ENCODE assay signal across 9 cellular contexts in the genomic region with DNA sequence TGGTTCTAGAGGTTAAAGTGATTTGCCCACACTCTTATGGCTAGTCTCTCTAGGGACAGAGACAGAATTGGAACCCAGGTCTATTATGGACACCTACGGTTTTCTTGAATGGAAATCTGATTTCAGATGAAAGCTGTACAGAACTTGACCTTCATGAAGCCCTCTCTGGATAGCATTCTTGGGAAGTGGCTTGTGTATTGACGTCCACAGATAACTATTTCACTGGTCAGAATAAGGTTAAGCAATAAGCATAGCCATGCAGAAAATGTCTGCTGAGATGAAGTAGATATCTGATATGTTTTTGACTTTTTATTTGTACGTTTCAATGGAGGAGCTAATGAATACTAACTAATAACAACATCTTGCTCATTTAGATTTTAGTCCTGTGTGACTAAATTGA. TPM values are rescaled to one million over a fixed set of nuclear protein-coding genes. Genes with fewer than 3 reads are reported as not detected.
DNase-seq lines count a peak whose midpoint lies in the region; ATAC-seq and TF ChIP-seq lines count a peak whose summit lies in the region.
"Had no signal": no experiment of that assay in that cellular context is flagged by ENCODE, and none has a peak within 500 bp of the region (broad histone marks: within the 10 kb centered on the region; RNA-seq: fewer than 3 reads in every experiment).

No MANE protein-coding gene starts in this region.

- peaks cover 4% of the 10 kb centered on the region for H3F3A ChIP-seq in DOHH2 (ENCODE audit: control insufficient read depth, insufficient read depth)

- H4K20me1 ChIP-seq in DOHH2 (ENCODE audit: control insufficient read depth, insufficient read depth, low read depth, low read length) (no peaks in the 10 kb centered on the region), fibroblast of lung (ENCODE audit: control insufficient read depth, extremely low read depth, insufficient read depth, low read length) (no peaks in the 10 kb centered on the region)

- H3K27me3 ChIP-seq in DOHH2 (ENCODE audit: control insufficient read depth, low read length) (peaks cover 28% of the 10 kb centered on the region), fibroblast of lung (ENCODE audit: control insufficient read depth, insufficient read depth, low read length) (no peaks in the 10 kb centered on the region), parathyroid adenoma (ENCODE audit: control insufficient read depth, insufficient read depth, low read length) (no peaks in the 10 kb centered on the region)

- H3K79me2 ChIP-seq in DOHH2 (ENCODE audit: control insufficient read depth, low read length) (no peaks in the 10 kb centered on the region), fibroblast of lung (ENCODE audit: control insufficient read depth, insufficient read depth, low read length) (peaks cover 19% of the 10 kb centered on the region), parathyroid adenoma (no peaks in the 10 kb centered on the region)

- TF ChIP-seq CTCF in DOHH2 (IDR thresholded peaks at IDR 0.05; ENCODE audit: low read depth, low read length, poor library complexity, severe bottlenecking), result no peak
- no peak for TF ChIP-seq CTCF in fibroblast of lung (conservative IDR thresholded peaks at IDR 0.05 in 1 of 2, IDR thresholded peaks at IDR 0.05 in 1 of 2; ENCODE audit: low read depth in 1 of 2, low read length in 2 of 2)
- TF ChIP-seq CTCF in parathyroid adenoma (IDR thresholded peaks at IDR 0.05), result no peak
- no peak for TF ChIP-seq CTCF in GM13977 (IDR thresholded peaks at IDR 0.05; ENCODE audit: extremely low read depth, insufficient read depth, missing control alignments)

- H3K27ac ChIP-seq in DOHH2 (ENCODE audit: low read depth, low read length), result no peak overlapping the region
- H3K27ac ChIP-seq in SK-N-MC, result no peak overlapping the region
- H3K27ac ChIP-seq in fibroblast of lung (ENCODE audit: insufficient read depth, low read length), result peak overlapping the region; percentile 93
- H3K27ac ChIP-seq in parathyroid adenoma, result peak overlapping the region; percentile 77

- no peaks in the 10 kb centered on the region for H3K9me3 ChIP-seq in DOHH2 (ENCODE audit: control insufficient read depth, insufficient read depth, low read length)
- H3K9me3 ChIP-seq in SK-N-MC (ENCODE audit: low read depth, low read length), result no peaks in the 10 kb centered on the region
- no peaks in the 10 kb centered on the region for H3K9me3 ChIP-seq in fibroblast of lung (ENCODE audit: control insufficient read depth, insufficient read depth, low read depth, low read length)
- H3K9me3 ChIP-seq in parathyroid adenoma (ENCODE audit: control insufficient read depth, low read length), result no peaks in the 10 kb centered on the region

- no peaks in the 10 kb centered on the region for H3K9me2 ChIP-seq in DOHH2 (replicated peaks; ENCODE audit: control insufficient read depth, low read length)

- H3K9ac ChIP-seq in SK-N-MC (ENCODE audit: insufficient read length), result no peak overlapping the region
- H3K9ac ChIP-seq in fibroblast of lung (ENCODE audit: insufficient read depth, low read length), result peak overlapping the region; percentile 95
- no peak overlapping the region for H3K9ac ChIP-seq in parathyroid adenoma

- H3K4me1 ChIP-seq in DOHH2 (ENCODE audit: control insufficient read depth, low read length), result peaks cover 27% of the 10 kb centered on the region
- H3K4me1 ChIP-seq in fibroblast of lung (ENCODE audit: control insufficient read depth, extremely low read depth, insufficient read depth, low read length), result peaks cover 22% of the 10 kb centered on the region
- H3K4me1 ChIP-seq in parathyroid adenoma, result peaks cover 6% of the 10 kb centered on the region

- H3K4me2 ChIP-seq in DOHH2 (ENCODE audit: low read length) (peak overlapping the region; percentile 73), fibroblast of lung (ENCODE audit: extremely low read depth, insufficient read depth, low read length) (peak overlapping the region; percentile 95), parathyroid adenoma (ENCODE audit: low read length) (peak overlapping the region; percentile 60)

- H2AFZ ChIP-seq in fibroblast of lung (ENCODE audit: low read length) (no peak overlapping the region), parathyroid adenoma (no peak overlapping the region)

- in situ Hi-C loops in GM13977 (cut with MboI; ENCODE audit: low pct_unique_long_range_greater_than_20kb, low sequenced_read_pairs, unreplicated experiment), result no loop called here

- DNase-seq in SK-N-MC (ENCODE audit: low read depth, low spot score), result no peak
- peak; percentile 85 to 88 for DNase-seq in fibroblast of lung (ENCODE audit: low read depth in 2 of 2)
- no peak for DNase-seq in NCI-H146 treated with DMSO at 0.1 percent for 48 hours (lab: John Stamatoyannopoulos, UW; ENCODE audit: unreplicated experiment)
- no peak for DNase-seq in NCI-H526 treated with DMSO at 0.1 percent for 48 hours (lab: John Stamatoyannopoulos, UW)
- DNase-seq in GM13977 (ENCODE audit: low spot score), result no peak
- DNase-seq: NCI-H2171 treated with DMSO at 0.1 percent for 48 hours had no signal

- H3K4me3 ChIP-seq in DOHH2 (ENCODE audit: low read length), result peak overlapping the region; percentile 76
- peak overlapping the region; percentile 92; the same call in 1 of the 2 replicates for H3K4me3 ChIP-seq in SK-N-MC
- peak overlapping the region; percentile 55 to 88 (median 79) for H3K4me3 ChIP-seq in fibroblast of lung (replicated peaks in 1 of 4; ENCODE audit: control extremely low read depth in 1 of 4, insufficient read depth in 1 of 4, low read depth in 3 of 4, low read length in 4 of 4)
- H3K4me3 ChIP-seq in parathyroid adenoma (ENCODE audit: low read depth, low read length), result peak overlapping the region; percentile 47

- no peak for ATAC-seq in GM19455 (IDR thresholded peaks at IDR 0.05; ENCODE audit: unreplicated experiment)

- no peaks in the 10 kb centered on the region for H3K36me3 ChIP-seq in DOHH2 (ENCODE audit: control insufficient read depth, low read length)
- peaks cover 11% of the 10 kb centered on the region for H3K36me3 ChIP-seq in SK-N-MC (ENCODE audit: insufficient read depth, low read length)
- H3K36me3 ChIP-seq in fibroblast of lung (ENCODE audit: control insufficient read depth, insufficient read depth, low read length), result peaks cover 7% of the 10 kb centered on the region
- no peaks in the 10 kb centered on the region for H3K36me3 ChIP-seq in parathyroid adenoma (ENCODE audit: control insufficient read depth, insufficient read depth, low read length)

RNA-seq across cellular contexts. Expression of gene TLCD5, which starts 1.1 kb away (rescaled TPM):
- total RNA-seq in fibroblast of lung, result 9.8 and 13.2 TPM in 2 replicates
- polyA plus RNA-seq in fibroblast of lung, result 12.1 and 17.0 TPM in 2 replicates
- 9.3 and 12.0 TPM in 2 replicates for polyA plus RNA-seq in fibroblast of lung (2012)
- 5.3 and 8.6 TPM in 2 replicates for polyA minus RNA-seq in fibroblast of lung (ENCODE audit: low replicate concordance)

RNA-seq across cellular contexts. Expression of gene ARHGEF12, which starts 10.0 kb away (rescaled TPM):
- total RNA-seq in fibroblast of lung, result 107 and 141 TPM in 2 replicates
- 52.7 and 63.1 TPM in 2 replicates for polyA plus RNA-seq in fibroblast of lung
- polyA plus RNA-seq in fibroblast of lung (2012), result 46.9 and 58.5 TPM in 2 replicates
- 46.8 and 57.9 TPM in 2 replicates for polyA minus RNA-seq in fibroblast of lung (ENCODE audit: low replicate concordance)

Comparison
In these comparisons a context has a peak if more than half of its experiments do, and no peak if none do; other contexts are left out.
1. H3K27ac ChIP-seq: peak in fibroblast of lung (single experiment) and parathyroid adenoma (single experiment); none in DOHH2 (single experiment) and SK-N-MC (single experiment).
2. DNase-seq: peak in fibroblast of lung (2 of 2); none in SK-N-MC (single experiment), NCI-H146 treated with DMSO at 0.1 percent for 48 hours (single experiment), NCI-H526 treated with DMSO at 0.1 percent for 48 hours (single experiment) and GM13977 (single experiment).
3. Peak in every context shown above with its lines, with median percentiles within 50 percentile points of each other: H3K4me2 ChIP-seq and H3K4me3 ChIP-seq.